1 cellular context compared by ENCODE assay signal in the genomic region with DNA sequence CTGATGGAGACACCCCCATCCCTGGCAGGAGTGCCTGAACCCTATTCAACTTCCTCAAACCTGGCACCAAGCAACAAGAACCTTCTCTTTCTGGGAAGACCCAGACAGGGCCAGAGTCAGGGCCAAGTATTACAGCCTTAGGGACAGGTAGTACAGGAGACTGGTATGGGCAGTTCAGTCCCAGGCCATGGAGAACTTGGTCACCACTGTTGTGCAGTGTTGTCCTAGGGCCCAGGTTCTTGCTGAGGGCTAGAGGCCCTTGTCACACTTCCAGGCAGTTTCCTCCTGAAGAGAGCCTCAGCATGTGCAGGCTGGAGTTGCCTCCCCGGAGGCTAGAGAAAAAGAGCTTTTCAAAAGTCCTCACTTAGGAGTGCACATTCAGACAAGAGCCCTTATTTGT. TPM values are rescaled to one million over a fixed set of nuclear protein-coding genes. Genes with fewer than 3 reads are reported as not detected.
"Had no signal": no experiment of that assay in that cellular context is flagged by ENCODE, and none has a peak within 500 bp of the region (broad histone marks: within the 10 kb centered on the region; RNA-seq: fewer than 3 reads in every experiment).

No MANE protein-coding gene starts in this region.

RNA-seq across cellular contexts. Expression of a gene that starts 28.7 kb away (rescaled TPM):
- total RNA-seq: ascending aorta had no signal
